2 cellular contexts compared by ENCODE assay signal in the genomic region with DNA sequence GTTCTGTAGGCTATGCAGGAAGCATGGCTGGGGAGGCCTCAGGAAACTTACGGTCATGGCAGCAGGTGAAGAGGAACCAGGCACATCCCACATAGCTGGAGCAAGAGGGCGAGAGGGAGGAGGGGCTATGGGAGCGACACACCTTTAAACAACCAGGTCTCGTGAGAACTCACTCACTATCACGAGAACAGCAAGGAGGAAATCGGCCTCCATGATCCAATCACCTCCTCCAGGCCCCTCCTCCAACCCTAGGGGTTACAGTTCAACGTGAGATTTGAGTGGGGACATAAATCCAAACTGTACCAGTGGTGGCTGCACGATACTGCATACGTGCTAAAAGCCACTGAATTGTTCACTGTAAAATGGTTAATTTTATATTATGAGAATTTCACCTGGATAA.
TF ChIP-seq lines count a peak whose summit lies in the region.

No MANE protein-coding gene starts in this region.

TF ChIP-seq in HepG2, 621 proteins besides CTCF, POLR2A, EP300 and RAD21:
- TF ChIP-seq CHD2 (IDR thresholded peaks at IDR 0.05; ENCODE audit: low read depth, low read length) = peak; percentile 79
- TF ChIP-seq, protein P1, sequence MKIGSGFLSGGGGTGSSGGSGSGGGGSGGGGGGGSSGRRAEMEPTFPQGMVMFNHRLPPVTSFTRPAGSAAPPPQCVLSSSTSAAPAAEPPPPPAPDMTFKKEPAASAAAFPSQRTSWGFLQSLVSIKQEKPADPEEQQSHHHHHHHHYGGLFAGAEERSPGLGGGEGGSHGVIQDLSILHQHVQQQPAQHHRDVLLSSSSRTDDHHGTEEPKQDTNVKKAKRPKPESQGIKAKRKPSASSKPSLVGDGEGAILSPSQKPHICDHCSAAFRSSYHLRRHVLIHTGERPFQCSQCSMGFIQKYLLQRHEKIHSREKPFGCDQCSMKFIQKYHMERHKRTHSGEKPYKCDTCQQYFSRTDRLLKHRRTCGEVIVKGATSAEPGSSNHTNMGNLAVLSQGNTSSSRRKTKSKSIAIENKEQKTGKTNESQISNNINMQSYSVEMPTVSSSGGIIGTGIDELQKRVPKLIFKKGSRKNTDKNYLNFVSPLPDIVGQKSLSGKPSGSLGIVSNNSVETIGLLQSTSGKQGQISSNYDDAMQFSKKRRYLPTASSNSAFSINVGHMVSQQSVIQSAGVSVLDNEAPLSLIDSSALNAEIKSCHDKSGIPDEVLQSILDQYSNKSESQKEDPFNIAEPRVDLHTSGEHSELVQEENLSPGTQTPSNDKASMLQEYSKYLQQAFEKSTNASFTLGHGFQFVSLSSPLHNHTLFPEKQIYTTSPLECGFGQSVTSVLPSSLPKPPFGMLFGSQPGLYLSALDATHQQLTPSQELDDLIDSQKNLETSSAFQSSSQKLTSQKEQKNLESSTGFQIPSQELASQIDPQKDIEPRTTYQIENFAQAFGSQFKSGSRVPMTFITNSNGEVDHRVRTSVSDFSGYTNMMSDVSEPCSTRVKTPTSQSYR (CRISPR knock-in tag; IDR thresholded peaks at IDR 0.05; ENCODE audit: borderline replicate concordance) = peak; percentile 23; the same call in 1 of the 2 replicates
- no peak for TF ChIP-seq ZFP37 (CRISPR knock-in tag; IDR thresholded peaks at IDR 0.05; ENCODE audit: borderline replicate concordance)

TF ChIP-seq in H1, 55 proteins besides CTCF, POLR2A, EP300 and RAD21:
- TF ChIP-seq JUN (IDR thresholded peaks at IDR 0.05; ENCODE audit: low read depth, low read length) (no peak), CHD2 (IDR thresholded peaks at IDR 0.05; ENCODE audit: low read length) (peak; percentile 63; the same call in 1 of the 2 replicates)
TF ChIP-seq in H1: peak in this region for 1.
